ENCODE assay signal across 9 cellular contexts in genomic region chr5:7851240-7851592, GRCh38. TPM values are rescaled to one million over a fixed set of nuclear protein-coding genes. Genes with fewer than 3 reads are reported as not detected.
A peak's percentile ranks its signal among the peaks of the same experiment; 100 is the strongest.
DNase-seq lines count a peak whose midpoint lies in the region; ATAC-seq and TF ChIP-seq lines count a peak whose summit lies in the region.
"Had no signal": no experiment of that assay in that cellular context is flagged by ENCODE, and none has a peak within 500 bp of the region (broad histone marks: within the 10 kb centered on the region; RNA-seq: fewer than 3 reads in every experiment).

No MANE protein-coding gene starts in this region.

- H3K79me2 ChIP-seq in PC-9 (ENCODE audit: low read depth) = no peaks in the 10 kb centered on the region

- H3K27me3 Mint-ChIP-seq in activated B cell treated with CpG ODN at 0.5 μM for 24 hours = peaks cover 18% of the 10 kb centered on the region

- H3K4me1 ChIP-seq in iPS-15b (ENCODE audit: control insufficient read depth, insufficient read depth, low read length) (no peaks in the 10 kb centered on the region), skeletal muscle satellite cell (ENCODE audit: control insufficient read depth, insufficient read depth, low read length) (peaks cover 4% of the 10 kb centered on the region), PC-9 (replicated peaks; ENCODE audit: insufficient read depth) (no peaks in the 10 kb centered on the region)

- no peaks in the 10 kb centered on the region; the same call in 1 of the 2 replicates for H3K9me2 ChIP-seq in PC-9 (ENCODE audit: insufficient read depth)

- POLR2A ChIA-PET in activated B cell treated with CpG ODN at 0.5 μM for 24 hours (lab: Charles Lee) = interaction anchor here (0.6 to 2.1 kb wide), 2 partner anchors 10 to 18 kb away, joined by 3 to 12 read pairs; partner anchors contain the start of genes FASTKD3 and MTRR
- POLR2A ChIA-PET in PC-9 (lab: Charles Lee; ENCODE audit: unreplicated experiment) = no interaction called here

- TF ChIP-seq CTCF in activated B cell treated with CpG ODN at 0.5 μM for 24 hours (IDR thresholded peaks at IDR 0.05) = no peak
- TF ChIP-seq CTCF in PC-9 (conservative IDR thresholded peaks at IDR 0.05) = no peak

- no peaks in the 10 kb centered on the region for H3K9me3 ChIP-seq in iPS-15b (ENCODE audit: control insufficient read depth, insufficient read depth, low read length)
- H3K9me3 ChIP-seq in skeletal muscle satellite cell (replicated peaks; ENCODE audit: low read length) = no peaks in the 10 kb centered on the region
- H3K9me3 ChIP-seq in PC-9 (ENCODE audit: insufficient read depth, low read depth) = no peaks in the 10 kb centered on the region; the same call in 1 of the 2 replicates

- CTCF ChIA-PET in activated B cell treated with CpG ODN at 0.5 μM for 24 hours (lab: Charles Lee) = no interaction called here
- CTCF ChIA-PET in PC-9 (lab: Charles Lee) = interaction anchor here (0.6 kb wide), 1 partner anchor 1086 kb away, joined by 3 read pairs; no protein-coding TSS in a partner anchor

- H3K9ac ChIP-seq in iPS-15b (ENCODE audit: low read depth, low read length) = no peak overlapping the region
- H3K9ac ChIP-seq in skeletal muscle satellite cell (ENCODE audit: low read depth, low read length) = no peak overlapping the region

- H3K36me3 Mint-ChIP-seq in activated B cell treated with CpG ODN at 0.5 μM for 24 hours (ENCODE audit: low read depth) = no peaks in the 10 kb centered on the region

- peak overlapping the region; percentile 86 for H3K4me3 Mint-ChIP-seq in activated B cell treated with CpG ODN at 0.5 μM for 24 hours

- H3K4me2 ChIP-seq in skeletal muscle satellite cell (ENCODE audit: low read length) (peak overlapping the region; percentile 88), PC-9 (no peak overlapping the region)

- intact Hi-C loops in activated B cell treated with CpG ODN at 0.5 μM for 24 hours (cut with micrococcal nuclease) = no loop called here
- intact Hi-C loops in PC-9 (cut with micrococcal nuclease; ENCODE audit: unreplicated experiment) = no loop called here

- H3K36me3 ChIP-seq in H7 (replicated peaks; ENCODE audit: control insufficient read depth, insufficient read depth, low read length) (no peaks in the 10 kb centered on the region), iPS-15b (ENCODE audit: control insufficient read depth, insufficient read depth, low read length) (no peaks in the 10 kb centered on the region), skeletal muscle satellite cell (ENCODE audit: insufficient read depth, low read length) (no peaks in the 10 kb centered on the region), PC-9 (ENCODE audit: low read depth) (no peaks in the 10 kb centered on the region)

- H2AFZ ChIP-seq in PC-9 = no peak overlapping the region

- peaks cover 3% of the 10 kb centered on the region for H3K9me3 Mint-ChIP-seq in activated B cell treated with CpG ODN at 0.5 μM for 24 hours

- no peak overlapping the region for H3K27ac Mint-ChIP-seq in activated B cell treated with CpG ODN at 0.5 μM for 24 hours

- no peaks in the 10 kb centered on the region for H4K20me1 ChIP-seq in PC-9 (ENCODE audit: insufficient read depth)

- ATAC-seq in activated B cell treated with CpG ODN at 0.5 μM for 24 hours (ENCODE audit: low read depth) (no peak), HG02938 (IDR thresholded peaks at IDR 0.05; ENCODE audit: unreplicated experiment) (no peak)

- H3K27me3 ChIP-seq in H7 (ENCODE audit: control insufficient read depth, insufficient read depth, low read length) = peaks cover 21% of the 10 kb centered on the region
- peaks cover 27% of the 10 kb centered on the region for H3K27me3 ChIP-seq in iPS-15b (ENCODE audit: control insufficient read depth, insufficient read depth, low read length)
- H3K27me3 ChIP-seq in skeletal muscle satellite cell (ENCODE audit: control insufficient read depth, insufficient read depth, low read length) = peaks cover 26% of the 10 kb centered on the region
- H3K27me3 ChIP-seq in PC-9 (ENCODE audit: insufficient read depth, low read depth) = peaks cover 42% of the 10 kb centered on the region

- H3K27ac ChIP-seq in PC-9 = no peak overlapping the region

- DNase-seq in H7 = no peak
- no peak for DNase-seq in activated B cell treated with CpG ODN at 0.5 μM for 24 hours
- DNase-seq in NCI-H2227 treated with DMSO at 0.1 percent for 48 hours (lab: John Stamatoyannopoulos, UW) = no peak
- no peak for DNase-seq in PC-9
- DNase-seq in activated CD4-positive, CD25-positive, alpha-beta regulatory T cell (lab: John Stamatoyannopoulos, UW) = no peak
- DNase-seq: stimulated activated CD4-positive, alpha-beta T cell treated with anti-CD3 and anti-CD28 coated beads, Interleukin-4, amount 100 ng/mL, for 24 hours had no signal

- no TSS peak for BruUV-seq in PC-9 (replicated peaks; lab: Mats Ljungman, UMichigan)

- no peaks in the 10 kb centered on the region for H3F3A ChIP-seq in PC-9 (ENCODE audit: insufficient read depth, low read depth)

- peaks cover 18% of the 10 kb centered on the region for H3K4me1 Mint-ChIP-seq in activated B cell treated with CpG ODN at 0.5 μM for 24 hours

- H3K4me3 ChIP-seq in H7 (ENCODE audit: insufficient read depth, low read depth, low read length) (peak overlapping the region; percentile 77), iPS-15b (ENCODE audit: low read depth, low read length) (peak overlapping the region; percentile 58), skeletal muscle satellite cell (ENCODE audit: low read length) (peak overlapping the region; percentile 68), PC-9 (no peak overlapping the region)

RNA-seq across cellular contexts. Expression of gene CFAP90, which starts 0.3 kb away (rescaled TPM):
- 0.33 TPM in 1 of 2 replicates, not detected in the other for total RNA-seq in H7 (2014; rRNA removed; shearing (Covaris generic))
- total RNA-seq in activated B cell treated with CpG ODN at 0.5 μM for 24 hours (not detected in 2 replicates), PC-9 (2021) (not detected in 2 replicates)
- not detected in 2 replicates for total RNA-seq in skeletal muscle satellite cell (2012; rRNA removed)

RNA-seq across cellular contexts. Expression of gene FASTKD3, which starts 17.6 kb away (rescaled TPM):
- 15.4 and 16.4 TPM in 2 replicates for total RNA-seq in H7 (2014; rRNA removed; shearing (Covaris generic))
- total RNA-seq in activated B cell treated with CpG ODN at 0.5 μM for 24 hours = 12.1 and 16.0 TPM in 2 replicates
- 10.0 and 18.8 TPM in 2 replicates for total RNA-seq in skeletal muscle satellite cell (2012; rRNA removed)
- total RNA-seq in PC-9 (2021) = 17.6 and 20.6 TPM in 2 replicates

RNA-seq across cellular contexts. Expression of gene MTRR, which starts 17.7 kb away (rescaled TPM):
- 30.3 and 31.2 TPM in 2 replicates for total RNA-seq in H7 (2014; rRNA removed; shearing (Covaris generic))
- 54.8 and 70.7 TPM in 2 replicates for total RNA-seq in activated B cell treated with CpG ODN at 0.5 μM for 24 hours
- 33.4 and 49.2 TPM in 2 replicates for total RNA-seq in skeletal muscle satellite cell (2012; rRNA removed)
- total RNA-seq in PC-9 (2021) = 71.5 and 72.6 TPM in 2 replicates
